In the genomic region with DNA sequence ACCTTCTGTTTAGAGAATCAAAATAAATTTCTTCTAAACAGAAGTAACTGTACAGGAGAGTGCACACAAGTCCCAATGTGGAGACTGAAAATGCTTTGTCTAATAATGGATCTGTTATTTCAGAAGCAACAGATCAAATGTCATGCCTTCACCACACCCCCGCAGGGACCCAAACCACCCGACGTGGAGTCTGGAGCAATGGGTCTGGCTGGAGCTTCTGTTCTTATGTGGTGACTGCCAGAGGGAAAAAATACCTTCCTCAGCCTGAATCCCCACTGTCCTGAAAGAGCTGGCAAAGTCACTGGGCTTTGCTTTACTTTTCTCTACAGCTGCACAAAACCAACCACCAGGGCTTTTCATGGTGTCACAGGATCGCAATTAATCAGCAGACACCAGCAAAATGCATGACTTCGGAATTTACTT, we compare ENCODE assay signal across 11 cellular contexts.
DNase-seq lines count a peak whose midpoint lies in the region; ATAC-seq and TF ChIP-seq lines count a peak whose summit lies in the region.
"Had no signal": no experiment of that assay in that cellular context is flagged by ENCODE, and none has a peak within 500 bp of the region (broad histone marks: within the 10 kb centered on the region; RNA-seq: fewer than 3 reads in every experiment).

No MANE protein-coding gene starts in this region.

- H3K9me3 ChIP-seq in HUES64 (ENCODE audit: insufficient read depth, low read depth, low read length) (no peaks in the 10 kb centered on the region), MG63 (no peaks in the 10 kb centered on the region)

- POLR2A ChIA-PET in GM10248 (lab: Yijun Ruan, JAX) = no interaction called here

- H3K9me3 Mint-ChIP-seq in central memory CD8-positive, alpha-beta T cell = no peaks in the 10 kb centered on the region
- no peaks in the 10 kb centered on the region for H3K9me3 Mint-ChIP-seq in stimulated activated memory B cell treated with anti-CD40 and anti-IgM and Interleukin-4, amounts not matched to agents 10 μg/mL and 1 μg/mL and 100 μg/mL, for 72 hours

- no peak for ATAC-seq in central memory CD8-positive, alpha-beta T cell (replicated peaks; ENCODE audit: extremely low read depth, poor library complexity, severe bottlenecking)
- no peak for ATAC-seq in stimulated activated memory B cell treated with anti-CD40 and anti-IgM and Interleukin-4, amounts not matched to agents 10 μg/mL and 1 μg/mL and 100 μg/mL, for 72 hours

- 68% methylated on average over 4 of the region's 5 CpGs for WGBS in HUES64

- no peaks in the 10 kb centered on the region for H3K4me1 Mint-ChIP-seq in central memory CD8-positive, alpha-beta T cell
- no peaks in the 10 kb centered on the region for H3K4me1 Mint-ChIP-seq in stimulated activated memory B cell treated with anti-CD40 and anti-IgM and Interleukin-4, amounts not matched to agents 10 μg/mL and 1 μg/mL and 100 μg/mL, for 72 hours

- H3K4me1 ChIP-seq in HUES64 (ENCODE audit: insufficient read depth, low read length) = peaks cover 50% of the 10 kb centered on the region

- H3K4me3 Mint-ChIP-seq in central memory CD8-positive, alpha-beta T cell = no peak overlapping the region
- no peak overlapping the region for H3K4me3 Mint-ChIP-seq in stimulated activated memory B cell treated with anti-CD40 and anti-IgM and Interleukin-4, amounts not matched to agents 10 μg/mL and 1 μg/mL and 100 μg/mL, for 72 hours

- no peak for DNase-seq in central memory CD8-positive, alpha-beta T cell (ENCODE audit: low spot score in 2 of 2)
- DNase-seq in left kidney (ENCODE audit: low read depth, low spot score) (peak; percentile 69), GM10248 (ENCODE audit: extremely low spot score) (no peak), MG63 (no peak)
- no peak for DNase-seq in stimulated activated CD4-positive, alpha-beta T cell treated with anti-CD3 and anti-CD28 coated beads, Interleukin-15, amount 100 ng/mL, for 24 hours
- DNase-seq: activated naive CD4-positive, alpha-beta T cell treated with anti-CD3 and anti-CD28 coated beads, Interleukin-2, amount 50 U/mL, for 16 hours; stimulated activated CD4-positive, alpha-beta T cell treated with anti-CD3 and anti-CD28 coated beads, Interleukin-4, amount 100 ng/mL, for 1 hour; T-helper 9 cell had no signal

- CTCF ChIA-PET in GM10248 (lab: Yijun Ruan, JAX) = interaction anchor here (2.1 kb wide), 1 partner anchor 19 kb away, joined by 5 read pairs; no protein-coding TSS in a partner anchor

- peak overlapping the region; percentile 6 for H3K27ac Mint-ChIP-seq in central memory CD8-positive, alpha-beta T cell (ENCODE audit: low read depth)
- no peak overlapping the region for H3K27ac Mint-ChIP-seq in stimulated activated memory B cell treated with anti-CD40 and anti-IgM and Interleukin-4, amounts not matched to agents 10 μg/mL and 1 μg/mL and 100 μg/mL, for 72 hours

- no peak for TF ChIP-seq CTCF in GM10248 (IDR thresholded peaks at IDR 0.05; ENCODE audit: control extremely low read depth, extremely low read depth, low read depth, missing control alignments)

- peak overlapping the region; percentile 40; the same call in 1 of the 2 replicates for H3K27ac ChIP-seq in HUES64 (ENCODE audit: low read depth, low read length)
- peak overlapping the region in 16 of 21 experiments; percentile 6 to 64 (median 44) for H3K27ac ChIP-seq in skin epidermis

- H3K27me3 Mint-ChIP-seq in central memory CD8-positive, alpha-beta T cell = no peaks in the 10 kb centered on the region
- H3K27me3 Mint-ChIP-seq in stimulated activated memory B cell treated with anti-CD40 and anti-IgM and Interleukin-4, amounts not matched to agents 10 μg/mL and 1 μg/mL and 100 μg/mL, for 72 hours = no peaks in the 10 kb centered on the region

- H3K36me3 ChIP-seq in HUES64 (ENCODE audit: insufficient read depth, low read length) (no peaks in the 10 kb centered on the region), MG63 (peaks cover 2% of the 10 kb centered on the region)

- H3K9ac ChIP-seq in HUES64 (ENCODE audit: low read depth, low read length) = no peak overlapping the region

- peaks cover 7% of the 10 kb centered on the region for H3K36me3 Mint-ChIP-seq in central memory CD8-positive, alpha-beta T cell (ENCODE audit: insufficient read depth)
- peaks cover 67% of the 10 kb centered on the region for H3K36me3 Mint-ChIP-seq in stimulated activated memory B cell treated with anti-CD40 and anti-IgM and Interleukin-4, amounts not matched to agents 10 μg/mL and 1 μg/mL and 100 μg/mL, for 72 hours

- no peak overlapping the region for H3K4me3 ChIP-seq in HUES64 (ENCODE audit: low read length)
- H3K4me3 ChIP-seq in skin epidermis = no peak overlapping the region
- H3K4me3 ChIP-seq in MG63 = no peak overlapping the region

- no peaks in the 10 kb centered on the region for H3K27me3 ChIP-seq in HUES64 (ENCODE audit: insufficient read depth, low read length)
- H3K27me3 ChIP-seq in MG63 = no peaks in the 10 kb centered on the region
